ENCODE assay signal across 10 cellular contexts in the genomic region with DNA sequence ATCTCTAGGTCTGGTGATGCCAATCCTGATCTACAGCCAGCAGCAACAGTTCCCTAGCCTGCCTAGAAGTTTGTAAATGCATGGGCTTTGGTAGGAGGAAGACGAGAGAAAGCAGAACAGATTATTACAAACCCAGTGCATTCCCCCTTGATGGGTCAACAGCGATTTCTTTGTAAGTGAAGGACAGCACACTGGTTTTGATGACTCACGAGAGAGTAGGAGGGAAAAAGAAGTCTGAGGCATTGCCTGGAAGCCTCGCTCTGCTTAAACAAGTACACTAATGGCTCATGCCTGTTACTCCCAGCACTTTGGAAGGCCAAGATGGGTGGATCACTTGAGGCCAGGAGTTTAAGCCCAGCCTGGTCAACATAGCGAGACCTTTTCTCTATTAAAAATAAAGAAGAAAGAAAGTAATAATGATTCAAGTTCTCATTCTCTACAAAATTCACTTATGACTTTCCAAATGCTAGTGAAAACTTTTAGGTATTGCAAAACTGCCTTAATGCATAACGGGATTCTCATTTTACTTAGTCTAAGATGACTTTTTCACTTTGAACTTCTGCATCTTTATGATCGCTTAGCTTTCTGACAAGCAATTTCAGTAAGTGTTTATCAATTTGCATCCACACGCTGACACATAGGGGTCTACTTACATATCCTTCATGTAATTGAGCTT. TPM values are rescaled to one million over a fixed set of nuclear protein-coding genes. Genes with fewer than 3 reads are reported as not detected.
DNase-seq lines count a peak whose midpoint lies in the region; ATAC-seq and TF ChIP-seq lines count a peak whose summit lies in the region.
"Had no signal": no experiment of that assay in that cellular context is flagged by ENCODE, and none has a peak within 500 bp of the region (broad histone marks: within the 10 kb centered on the region; RNA-seq: fewer than 3 reads in every experiment).

No MANE protein-coding gene starts in this region.

- 72 to 76% methylated on average over 7 to 8 of the region's 8 CpGs for WGBS in transverse colon (ENCODE audit: low coverage in 1 of 2), 2 donors

- no peak for TF ChIP-seq EP300 in transverse colon (IDR thresholded peaks at IDR 0.05; ENCODE audit: low read depth)

- H3K9me3 Mint-ChIP-seq in activated T-cell treated with anti-CD3 and anti-CD28 coated beads, Interleukin-2, amount 50 U/mL, for 24 hours = no peaks in the 10 kb centered on the region
- H3K9me3 Mint-ChIP-seq: memory B cell had no signal

- H3K4me3 ChIP-seq in transverse colon = no peak overlapping the region

- peaks cover 0 to 17% (median 7%) of the 10 kb centered on the region in 4 donors for H3K4me1 ChIP-seq in transverse colon

- in situ Hi-C loops in transverse colon (cut with MboI; ENCODE audit: low pct_ligation_motif_present in 1 of 4, low pct_unique_long_range_greater_than_20kb in 1 of 4, low sequenced_read_pairs in 3 of 4) = loop anchor here in 2 of 4 donors (25.0 kb wide), 1 partner anchor 433 kb away; no protein-coding TSS in a partner anchor

- no peak overlapping the region for H3K4me3 Mint-ChIP-seq in activated T-cell treated with anti-CD3 and anti-CD28 coated beads, Interleukin-2, amount 50 U/mL, for 24 hours
- H3K4me3 Mint-ChIP-seq: memory B cell had no signal

- H3K4me1 Mint-ChIP-seq in activated T-cell treated with anti-CD3 and anti-CD28 coated beads, Interleukin-2, amount 50 U/mL, for 24 hours (ENCODE audit: low read depth) = peaks cover 32% of the 10 kb centered on the region

- intact Hi-C loops in transverse colon (cut with DNase I; ENCODE audit: low total_unique reads) = no loop called here

- TF ChIP-seq CTCF in transverse colon (IDR thresholded peaks at IDR 0.05) = no peak

- H3K27me3 Mint-ChIP-seq in activated T-cell treated with anti-CD3 and anti-CD28 coated beads, Interleukin-2, amount 50 U/mL, for 24 hours = no peaks in the 10 kb centered on the region
- H3K27me3 Mint-ChIP-seq: memory B cell had no signal

- peak overlapping the region; percentile 2 for H3K27ac Mint-ChIP-seq in activated T-cell treated with anti-CD3 and anti-CD28 coated beads, Interleukin-2, amount 50 U/mL, for 24 hours
- H3K27ac Mint-ChIP-seq: memory B cell had no signal

- H3K36me3 ChIP-seq in transverse colon = no peaks in the 10 kb centered on the region

- H3K27ac ChIP-seq in transverse colon = peak overlapping the region; percentile 22 to 66 (median 54)
- H3K27ac ChIP-seq: C4-2B had no signal

- no peaks in the 10 kb centered on the region for H3K27me3 ChIP-seq in transverse colon

- DNase-seq in activated T-cell treated with anti-CD3 and anti-CD28 coated beads, Interleukin-2, amount 50 U/mL, for 24 hours = no peak
- no peak for DNase-seq in activated T-cell treated with anti-CD3 and anti-CD28 coated beads, Interleukin-2, amount 50 U/mL, for 1 hour
- DNase-seq in amniotic epithelial cell (ENCODE audit: low read depth) (peak; percentile 100), inferior parietal cortex (ENCODE audit: extremely low spot score) (peak; percentile 41), transverse colon (peak; percentile 13), NCI-H526 treated with DMSO at 0.1 percent for 48 hours (lab: John Stamatoyannopoulos, UW) (no peak)

- no peak for TF ChIP-seq POLR2A in transverse colon (IDR thresholded peaks at IDR 0.05)

- no peak for ATAC-seq in GM21526 (IDR thresholded peaks at IDR 0.05; ENCODE audit: low FRiP score, unreplicated experiment)
- no peak for ATAC-seq in HG02610 (IDR thresholded peaks at IDR 0.05; ENCODE audit: unreplicated experiment)

- no peaks in the 10 kb centered on the region for H3K36me3 Mint-ChIP-seq in activated T-cell treated with anti-CD3 and anti-CD28 coated beads, Interleukin-2, amount 50 U/mL, for 24 hours (ENCODE audit: low read depth)
- H3K36me3 Mint-ChIP-seq: memory B cell had no signal

- no peaks in the 10 kb centered on the region for H3K9me3 ChIP-seq in transverse colon

RNA-seq across cellular contexts. Expression of gene USPL1, which starts 47.7 kb away (rescaled TPM):
- 10 to 100 TPM in 3 of 4 donors, 1 to 10 TPM in 1; 8.6 to 27.3 (median 16.9) TPM for total RNA-seq in transverse colon

Comparison
In these comparisons a context has a peak if more than half of its experiments do, and no peak if none do; other contexts are left out.
1. DNase-seq: peak in amniotic epithelial cell (single experiment), inferior parietal cortex (single experiment) and transverse colon (single experiment); none in activated T-cell treated with anti-CD3 and anti-CD28 coated beads, Interleukin-2, amount 50 U/mL, for 24 hours (single experiment), activated T-cell treated with anti-CD3 and anti-CD28 coated beads, Interleukin-2, amount 50 U/mL, for 1 hour (single experiment) and NCI-H526 treated with DMSO at 0.1 percent for 48 hours (single experiment).